22 cellular contexts compared by ENCODE assay signal in the genomic region with DNA sequence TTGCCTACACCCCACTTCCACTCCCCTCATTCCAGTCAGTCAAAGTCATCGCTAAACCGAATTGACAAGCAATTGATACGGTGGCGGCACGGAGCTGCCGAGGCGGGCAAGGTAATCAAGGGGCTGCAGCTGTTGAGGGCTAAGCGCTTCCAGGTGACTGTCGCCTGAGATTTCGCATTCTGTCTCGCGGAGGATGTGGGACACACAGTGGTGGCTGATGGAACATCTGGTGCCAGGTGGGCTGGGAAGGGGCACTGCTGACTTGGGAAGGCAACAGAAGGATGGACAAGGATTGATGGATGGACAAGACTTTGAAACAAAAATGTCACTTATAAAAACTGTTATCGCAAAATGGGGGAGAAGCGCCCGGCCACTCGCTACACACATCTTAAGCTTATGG.
DNase-seq lines count a peak whose midpoint lies in the region; ATAC-seq and TF ChIP-seq lines count a peak whose summit lies in the region.
"Had no signal": no experiment of that assay in that cellular context is flagged by ENCODE, and none has a peak within 500 bp of the region (broad histone marks: within the 10 kb centered on the region; RNA-seq: fewer than 3 reads in every experiment).

No MANE protein-coding gene starts in this region.

- no peaks in the 10 kb centered on the region for H3K23me2 ChIP-seq in H9 (ENCODE audit: insufficient read length, low read depth, low read length, poor library complexity, severe bottlenecking)

- DNase-seq in GM23338 (ENCODE audit: low spot score) = peak; percentile 51
- peak; percentile 65 for DNase-seq in H9
- DNase-seq in coronary artery (ENCODE audit: low spot score) = peak; percentile 65
- DNase-seq in iPS-NIHi7 (ENCODE audit: extremely low spot score) = peak; percentile 38
- DNase-seq in KG1 (lab: John Stamatoyannopoulos, UW) = no peak
- no peak for DNase-seq in T-helper 2 cell
- no peak for DNase-seq in DMS53 (lab: John Stamatoyannopoulos, UW)
- DNase-seq: AML-193; CD4-positive, alpha-beta T cell; HFFc6; IMR-90; NCI-H1048; NCI-H1417; NCI-H1694; NCI-H2081; NCI-H524; Right ventricle myocardium superior; RPMI8226 had no signal

- TF ChIP-seq CTCF in GM23338 (conservative IDR thresholded peaks at IDR 0.05; ENCODE audit: low read depth in 2 of 2) (peak in 1 of 2 experiments; percentile 38; a peak in 3 of 4 replicates), H9 (conservative IDR thresholded peaks at IDR 0.05) (peak; percentile 38; the same call in 2 of the 3 replicates), coronary artery (IDR thresholded peaks at IDR 0.05) (no peak)

- H3K4me3 ChIP-seq in GM23338 = no peak overlapping the region
- H3K4me3 ChIP-seq in coronary artery = no peak overlapping the region
- H3K4me3 ChIP-seq: A549; BLaER1 treated with 17β-estradiol and CSF1 and Interleukin-3, amounts not matched to agents 10 nM and 100 nM; SJSA1 had no signal

- H4K20me1 ChIP-seq in GM23338 (replicated peaks; ENCODE audit: insufficient read depth) (no peaks in the 10 kb centered on the region), H9 (ENCODE audit: control insufficient read depth, insufficient read depth, insufficient read length) (no peaks in the 10 kb centered on the region)
- H4K20me1 ChIP-seq: BLaER1 treated with 17β-estradiol and CSF1 and Interleukin-3, amounts not matched to agents 10 nM and 100 nM had no signal

- no peak overlapping the region for H3K23ac ChIP-seq in H9 (ENCODE audit: insufficient read length, low read depth, low read length)

- no peaks in the 10 kb centered on the region for H3K9me3 Mint-ChIP-seq in GM23338
- H3K9me3 Mint-ChIP-seq in H9 = no peaks in the 10 kb centered on the region
- H3K9me3 Mint-ChIP-seq: CD4-positive, alpha-beta T cell; HFFc6 had no signal

- H3K4me1 ChIP-seq in GM23338 (ENCODE audit: insufficient read depth) = no peaks in the 10 kb centered on the region
- H3K4me1 ChIP-seq in H9 (ENCODE audit: insufficient read depth, low read length) = no peaks in the 10 kb centered on the region
- H3K4me1 ChIP-seq: A549; BLaER1 treated with 17β-estradiol and CSF1 and Interleukin-3, amounts not matched to agents 10 nM and 100 nM; SJSA1 had no signal

- H3K79me2 ChIP-seq in GM23338 (replicated peaks; ENCODE audit: insufficient read depth) (no peaks in the 10 kb centered on the region), H9 (ENCODE audit: insufficient read depth, low read length) (no peaks in the 10 kb centered on the region)

- H3T11ph ChIP-seq in H9 (ENCODE audit: low read length) = no peak overlapping the region

- no peaks in the 10 kb centered on the region for H3K36me3 ChIP-seq in GM23338 (ENCODE audit: insufficient read depth)
- H3K36me3 ChIP-seq: BLaER1 treated with 17β-estradiol and CSF1 and Interleukin-3, amounts not matched to agents 10 nM and 100 nM; SJSA1 had no signal

- H3K4me1 Mint-ChIP-seq in GM23338 (peaks cover 8% of the 10 kb centered on the region; the same call in 2 of the 3 replicates), H9 (peaks cover 15 to 17% of the 10 kb centered on the region in 2 experiments)

- H3K4me3 Mint-ChIP-seq in GM23338 (no peak overlapping the region), H9 (no peak overlapping the region)
- H3K4me3 Mint-ChIP-seq: CD4-positive, alpha-beta T cell; HFFc6 had no signal

- no peak overlapping the region for H3K14ac ChIP-seq in H9 (ENCODE audit: insufficient read depth, low read length)

- no peak overlapping the region for H4K5ac ChIP-seq in H9 (ENCODE audit: insufficient read length, low read depth, low read length)

- no peaks in the 10 kb centered on the region for H3K27me3 ChIP-seq in GM23338 (ENCODE audit: insufficient read depth)
- no peaks in the 10 kb centered on the region for H3K27me3 ChIP-seq in H9 (ENCODE audit: insufficient read depth, low read length)
- H3K27me3 ChIP-seq: BLaER1 treated with 17β-estradiol and CSF1 and Interleukin-3, amounts not matched to agents 10 nM and 100 nM had no signal

- H3K27me3 Mint-ChIP-seq in GM23338 (ENCODE audit: insufficient read depth, low read depth, poor library complexity) (no peaks in the 10 kb centered on the region), H9 (ENCODE audit: low read depth) (no peaks in the 10 kb centered on the region)

- H3K18ac ChIP-seq in H9 (ENCODE audit: insufficient read length, low read depth, low read length) = no peak overlapping the region

- H2AFZ ChIP-seq in GM23338 (no peak overlapping the region), H9 (ENCODE audit: low read length) (no peak overlapping the region)

- H3K79me1 ChIP-seq in H9 (ENCODE audit: insufficient read depth, low read depth, low read length, poor library complexity, severe bottlenecking) = no peaks in the 10 kb centered on the region

- no peaks in the 10 kb centered on the region for H3K36me3 Mint-ChIP-seq in GM23338 (ENCODE audit: low read depth)
- no peaks in the 10 kb centered on the region for H3K36me3 Mint-ChIP-seq in H9 (ENCODE audit: insufficient read depth in 1 of 3, low read depth in 3 of 3)

- H2AK5ac ChIP-seq in H9 (ENCODE audit: insufficient read length, low read length) = no peak overlapping the region

- no peak overlapping the region for H3K56ac ChIP-seq in H9 (ENCODE audit: insufficient read length, low read depth, low read length)

- H3K9me2 ChIP-seq in GM23338 (ENCODE audit: insufficient read depth) = 0 out of 2 replicates have a peak, but pooled peaks cover 2% of the 10 kb centered on the region

- H3K4ac ChIP-seq in H9 (ENCODE audit: low read depth, low read length) = no peak overlapping the region

- H3K27ac Mint-ChIP-seq in GM23338 = no peak overlapping the region
- no peak overlapping the region for H3K27ac Mint-ChIP-seq in H9
- H3K27ac Mint-ChIP-seq: CD4-positive, alpha-beta T cell; HFFc6 had no signal

- H2BK12ac ChIP-seq in H9 (ENCODE audit: insufficient read length, low read depth, low read length) = no peak overlapping the region

- no peaks in the 10 kb centered on the region for H3K9me3 ChIP-seq in H9 (ENCODE audit: control insufficient read depth, low read depth, low read length)
- H3K9me3 ChIP-seq: A549; BLaER1 treated with 17β-estradiol and CSF1 and Interleukin-3, amounts not matched to agents 10 nM and 100 nM; SJSA1 had no signal

- H4K91ac ChIP-seq in H9 (ENCODE audit: insufficient read length, low read depth, low read length) = no peak overlapping the region

- H3K27ac ChIP-seq in GM23338 (ENCODE audit: low read depth) = no peak overlapping the region
- H3K27ac ChIP-seq in H9 (ENCODE audit: insufficient read length, low read depth, low read length) = no peak overlapping the region
- no peak overlapping the region for H3K27ac ChIP-seq in coronary artery
- H3K27ac ChIP-seq: A549; BLaER1 treated with 17β-estradiol and CSF1 and Interleukin-3, amounts not matched to agents 10 nM and 100 nM; SJSA1 had no signal

- no peaks in the 10 kb centered on the region for H3F3A ChIP-seq in GM23338 (replicated peaks; ENCODE audit: low read depth)

- H3K4me2 ChIP-seq in GM23338 = no peak overlapping the region
- no peak overlapping the region for H3K4me2 ChIP-seq in H9 (ENCODE audit: insufficient read depth, insufficient read length, low read length)
- H3K4me2 ChIP-seq: A549; BLaER1 treated with 17β-estradiol and CSF1 and Interleukin-3, amounts not matched to agents 10 nM and 100 nM had no signal

- no CpG with 5 or more reads among the region's 16 CpGs for WGBS in H9 (ENCODE audit: extremely low coverage, insufficient read length, low lambda C conversion rate)

- no peak overlapping the region for H2BK120ac ChIP-seq in H9 (ENCODE audit: low read depth, low read length, poor library complexity, severe bottlenecking)

- no peak overlapping the region for H2BK20ac ChIP-seq in H9 (ENCODE audit: low read depth, low read length, poor library complexity, severe bottlenecking)

- H3K9ac ChIP-seq in H9 (ENCODE audit: extremely low read depth, insufficient read length, low read length) = no peak overlapping the region
- H3K9ac ChIP-seq: BLaER1 treated with 17β-estradiol and CSF1 and Interleukin-3, amounts not matched to agents 10 nM and 100 nM had no signal

- H4K8ac ChIP-seq in H9 (replicated peaks; ENCODE audit: insufficient read length, low read depth, low read length) = no peak overlapping the region

- ATAC-seq in GM23338 = peak; percentile 71
- ATAC-seq in GM18907 (IDR thresholded peaks at IDR 0.05; ENCODE audit: unreplicated experiment) = no peak
- ATAC-seq: A549 had no signal

- no peak overlapping the region for H2BK15ac ChIP-seq in H9 (ENCODE audit: low read depth, low read length)

- H2BK5ac ChIP-seq in H9 (ENCODE audit: insufficient read length, low read length) = no peak overlapping the region

TF ChIP-seq in GM23338, 12 proteins besides CTCF, POLR2A, EP300 and RAD21 (continues in another document):
- no peak for TF ChIP-seq EZH2phosphoT487 (IDR thresholded peaks at IDR 0.05; ENCODE audit: unreplicated experiment)
- no peak for TF ChIP-seq NANOG (IDR thresholded peaks at IDR 0.05; ENCODE audit: borderline replicate concordance)

Comparison
In these comparisons a context has a peak if more than half of its experiments do, and no peak if none do; other contexts are left out.
1. DNase-seq: peak in GM23338 (single experiment), H9 (single experiment), coronary artery (single experiment) and iPS-NIHi7 (single experiment); none in KG1 (single experiment), T-helper 2 cell (0 of 5) and DMS53 (single experiment).